ENCODE assay signal across 1 cellular context in genomic region chr10:22683995-22684305, GRCh38.
TF ChIP-seq lines count a peak whose summit lies in the region.

No MANE protein-coding gene starts in this region.

TF ChIP-seq in K562, 482 proteins besides CTCF, POLR2A, EP300 and RAD21 (continued from another document):
- TF ChIP-seq ZNF639 (CRISPR knock-in tag; conservative IDR thresholded peaks at IDR 0.05 in 1 of 2, IDR thresholded peaks at IDR 0.05 in 1 of 2) (0 out of 4 replicates have a peak, but pooled peaks of 1 of the 2 experiments have one; percentile 0), SMARCA5 (IDR thresholded peaks at IDR 0.05) (0 out of 2 replicates have a peak, but pooled peaks have one; percentile 3), RBM25 (IDR thresholded peaks at IDR 0.05; ENCODE audit: low read depth, low read length, severe bottlenecking) (no peak)
